20 cellular contexts compared by ENCODE assay signal in the genomic region with DNA sequence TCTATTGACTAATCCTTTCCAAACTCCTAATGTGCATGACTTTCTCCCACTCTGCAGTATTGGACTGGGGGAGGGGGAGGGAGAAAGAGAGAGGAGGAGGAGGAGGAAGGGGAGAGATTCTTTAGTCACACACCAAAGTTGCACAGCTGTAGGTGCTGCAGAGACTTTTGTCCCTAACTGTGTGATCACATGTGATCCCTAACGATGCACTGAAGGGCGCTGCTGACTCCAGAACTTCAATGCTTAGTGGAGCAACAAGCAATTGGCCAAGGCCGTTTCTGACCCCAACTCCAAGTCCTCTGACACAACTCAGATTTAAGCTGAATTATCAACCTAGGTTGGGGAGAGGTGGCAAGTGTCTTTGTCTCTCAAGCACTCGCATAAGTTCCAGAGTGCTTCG.
"Had no signal": no experiment of that assay in that cellular context is flagged by ENCODE, and none has a peak within 500 bp of the region (broad histone marks: within the 10 kb centered on the region; RNA-seq: fewer than 3 reads in every experiment).

No MANE protein-coding gene starts in this region.

- H3K4me3 ChIP-seq: esophagus muscularis mucosa, gastroesophageal sphincter, lung, ovary, right atrium auricular region, sigmoid colon, skin epidermis, stomach had no signal

- H3K4me1 Mint-ChIP-seq: naive thymus-derived CD4-positive, alpha-beta T cell; neural crest cell had no signal

- DNase-seq: effector memory CD4-positive, alpha-beta T cell; glutamatergic neuron; left colon; left ventricle myocardium superior; mesenchymal stem cell; naive thymus-derived CD4-positive, alpha-beta T cell; nucleus accumbens; ovary; sigmoid colon; stimulated activated CD4-positive, alpha-beta T cell treated with anti-CD3 and anti-CD28 coated beads, Interleukin-12 subunit alpha, Interleukin-12 subunit beta, amount 100 ng/mL, for 4 hours; stimulated activated naive CD4-positive, alpha-beta T cell; stomach; substantia nigra; trophoblast cell had no signal

- H3K4me1 ChIP-seq: esophagus muscularis mucosa, gastroesophageal sphincter, right atrium auricular region, sigmoid colon, stomach had no signal

- ATAC-seq: gastroesophageal sphincter; left colon; left ventricle myocardium superior; naive thymus-derived CD4-positive, alpha-beta T cell had no signal

- H3K27me3 ChIP-seq: ovary, right atrium auricular region, sigmoid colon, stomach had no signal

- H3K9me3 ChIP-seq: esophagus muscularis mucosa, gastroesophageal sphincter, ovary, right atrium auricular region, sigmoid colon, stomach had no signal

- H3K4me3 Mint-ChIP-seq: naive thymus-derived CD4-positive, alpha-beta T cell; neural crest cell had no signal

- H3K27ac Mint-ChIP-seq: naive thymus-derived CD4-positive, alpha-beta T cell had no signal

- H3K36me3 Mint-ChIP-seq: naive thymus-derived CD4-positive, alpha-beta T cell had no signal

- H3K36me3 ChIP-seq: esophagus muscularis mucosa, gastroesophageal sphincter, ovary, right atrium auricular region, sigmoid colon, stomach had no signal

- H3K9me3 Mint-ChIP-seq: neural crest cell had no signal

- H3K27ac ChIP-seq: esophagus muscularis mucosa, gastroesophageal sphincter, ovary, right atrium auricular region, sigmoid colon, stomach had no signal
